ENCODE assay signal across 34 cellular contexts in genomic region chr3:70150599-70150998, GRCh38.
"Had no signal": no experiment of that assay in that cellular context is flagged by ENCODE, and none has a peak within 500 bp of the region (broad histone marks: within the 10 kb centered on the region; RNA-seq: fewer than 3 reads in every experiment).

No MANE protein-coding gene starts in this region.

- H3K27ac ChIP-seq: cardiac muscle cell, VCaP had no signal

- H3K36me3 ChIP-seq: ascending aorta, cardiac muscle cell had no signal

- H3K27me3 Mint-ChIP-seq: activated CD4-positive, alpha-beta memory T cell treated with anti-CD3 and anti-CD28 coated beads for 36 hours; activated CD4-positive, alpha-beta T cell treated with anti-CD3 and anti-CD28 coated beads, Interleukin-2, amount 10 ng/mL, durations not matched to agents 24 days and 14 days; activated CD8-positive, alpha-beta T cell treated with anti-CD3 and anti-CD28 coated beads for 36 hours; activated naive CD4-positive, alpha-beta T cell treated with anti-CD3 and anti-CD28 coated beads, Interleukin-2, amount 10 ng/mL, durations not matched to agents 7 days and 5 days; central memory CD8-positive, alpha-beta T cell; T-helper 17 cell had no signal

- H3K27me3 ChIP-seq: ascending aorta, cardiac muscle cell had no signal

- DNase-seq: activated B cell treated with CpG ODN at 0.5 μM for 24 hours; activated CD4-positive, alpha-beta memory T cell treated with anti-CD3 and anti-CD28 coated beads for 36 hours; activated CD4-positive, alpha-beta T cell treated with anti-CD3 and anti-CD28 coated beads for 4 hours; activated CD4-positive, alpha-beta T cell treated with anti-CD3 and anti-CD28 coated beads, Interleukin-2, amount 10 ng/mL, durations not matched to agents 24 days and 14 days; activated CD4-positive, alpha-beta T cell treated with anti-CD3 and anti-CD28 coated beads, Interleukin-2, amount 50 U/mL, for 1 hour; activated CD4-positive, alpha-beta T cell treated with anti-CD3 and anti-CD28 coated beads, Interleukin-2, amount 50 U/mL, for 4 hours; activated CD4-positive, CD25-positive, alpha-beta regulatory T cell treated with anti-CD3 and anti-CD28 coated beads, Interleukin-2, amount 50 U/mL, for 72 hours; activated CD8-positive, alpha-beta memory T cell treated with anti-CD3 and anti-CD28 coated beads, Interleukin-2, amount 50 U/mL, for 4 hours; activated CD8-positive, alpha-beta T cell treated with anti-CD3 and anti-CD28 coated beads for 36 hours; activated effector memory CD4-positive, alpha-beta T cell treated with Interleukin-2 at 50 U/mL for 16 hours; activated gamma-delta T cell; activated naive CD4-positive, alpha-beta T cell treated with anti-CD3 and anti-CD28 coated beads, Interleukin-2, amount 10 ng/mL, durations not matched to agents 7 days and 5 days; activated naive CD4-positive, alpha-beta T cell treated with Interleukin-2 at 50 U/mL for 16 hours; activated naive CD8-positive, alpha-beta T cell treated with anti-CD3 and anti-CD28 coated beads, Interleukin-2, amount 10 ng/mL, durations not matched to agents 7 days and 5 days; activated naive CD8-positive, alpha-beta T cell treated with anti-CD3 and anti-CD28 coated beads, Interleukin-2, amount 50 U/mL, for 24 hours; activated T-cell treated with anti-CD3 and anti-CD28 coated beads for 4 hours; activated T-cell treated with anti-CD3 and anti-CD28 coated beads, Interleukin-2, amount 50 U/mL, for 1 hour; activated T-cell treated with anti-CD3 and anti-CD28 coated beads, Interleukin-2, amount 50 U/mL, for 4 hours; activated T-cell treated with anti-CD3 and anti-CD28 coated beads, Interleukin-2, amount 50 U/mL, for 72 hours; amygdala; anterior cingulate cortex; caudate nucleus; cerebellar nuclear complex; T-helper 17 cell; T-helper 9 cell had no signal

- H3K4me3 ChIP-seq: ascending aorta, cardiac muscle cell had no signal

- H3K9me3 ChIP-seq: ascending aorta had no signal

- H3K4me3 Mint-ChIP-seq: activated B cell treated with CpG ODN at 0.5 μM for 24 hours; activated CD4-positive, alpha-beta memory T cell treated with anti-CD3 and anti-CD28 coated beads for 36 hours; activated CD4-positive, alpha-beta T cell treated with anti-CD3 and anti-CD28 coated beads, Interleukin-2, amount 10 ng/mL, durations not matched to agents 24 days and 14 days; activated CD8-positive, alpha-beta T cell treated with anti-CD3 and anti-CD28 coated beads for 36 hours; activated naive CD4-positive, alpha-beta T cell treated with anti-CD3 and anti-CD28 coated beads, Interleukin-2, amount 10 ng/mL, durations not matched to agents 7 days and 5 days; activated naive CD4-positive, alpha-beta T cell treated with anti-CD3 and anti-CD28 coated beads, Interleukin-2, amount 50 U/mL, for 24 hours; activated naive CD8-positive, alpha-beta T cell; activated naive CD8-positive, alpha-beta T cell treated with anti-CD3 and anti-CD28 coated beads, Interleukin-2, amount 10 ng/mL, durations not matched to agents 7 days and 5 days; activated naive CD8-positive, alpha-beta T cell treated with anti-CD3 and anti-CD28 coated beads, Interleukin-2, amount 50 U/mL, for 24 hours; activated T-cell treated with anti-CD3 and anti-CD28 coated beads, Interleukin-2, amount 50 U/mL, for 4 hours; activated T-cell treated with anti-CD3 and anti-CD28 coated beads, Interleukin-2, amount 50 U/mL, for 72 hours; activated T-helper 1 cell treated with anti-CD3 and anti-CD28 coated beads, Interleukin-12 subunit alpha, Interleukin-12 subunit beta, Interleukin-2, Interleukin-4 antibody, amounts not matched to agents 30 ng/mL and 10 ng/mL and 1 ng/mL, durations not matched to agents 14 hours and 24 hours and 36 hours; activated T-helper 17 cell treated with anti-CD3 and anti-CD28 coated beads, Interleukin-2, amount 50 U/mL, for 72 hours; central memory CD8-positive, alpha-beta T cell; T-helper 17 cell had no signal

- H3K9me3 Mint-ChIP-seq: activated B cell treated with CpG ODN at 0.5 μM for 24 hours; activated CD4-positive, alpha-beta memory T cell treated with anti-CD3 and anti-CD28 coated beads for 36 hours; activated CD4-positive, alpha-beta T cell treated with anti-CD3 and anti-CD28 coated beads, Interleukin-2, amount 10 ng/mL, durations not matched to agents 24 days and 14 days; activated CD8-positive, alpha-beta T cell treated with anti-CD3 and anti-CD28 coated beads for 36 hours; activated naive CD4-positive, alpha-beta T cell treated with anti-CD3 and anti-CD28 coated beads, Interleukin-2, amount 10 ng/mL, durations not matched to agents 7 days and 5 days; activated naive CD8-positive, alpha-beta T cell treated with anti-CD3 and anti-CD28 coated beads, Interleukin-2, amount 10 ng/mL, durations not matched to agents 7 days and 5 days; activated naive CD8-positive, alpha-beta T cell treated with anti-CD3 and anti-CD28 coated beads, Interleukin-2, amount 50 U/mL, for 24 hours; activated T-cell treated with anti-CD3 and anti-CD28 coated beads, Interleukin-2, amount 50 U/mL, for 4 hours; activated T-helper 1 cell treated with anti-CD3 and anti-CD28 coated beads, Interleukin-12 subunit alpha, Interleukin-12 subunit beta, Interleukin-2, Interleukin-4 antibody, amounts not matched to agents 30 ng/mL and 10 ng/mL and 1 ng/mL, durations not matched to agents 14 hours and 24 hours and 36 hours; activated T-helper 17 cell treated with anti-CD3 and anti-CD28 coated beads, Interleukin-2, amount 50 U/mL, for 72 hours had no signal

- H3K27ac Mint-ChIP-seq: activated B cell treated with CpG ODN at 0.5 μM for 24 hours; activated CD4-positive, alpha-beta memory T cell treated with anti-CD3 and anti-CD28 coated beads for 36 hours; activated CD4-positive, alpha-beta T cell treated with anti-CD3 and anti-CD28 coated beads, Interleukin-2, amount 10 ng/mL, durations not matched to agents 24 days and 14 days; activated CD8-positive, alpha-beta T cell treated with anti-CD3 and anti-CD28 coated beads for 36 hours; activated naive CD4-positive, alpha-beta T cell treated with anti-CD3 and anti-CD28 coated beads, Interleukin-2, amount 10 ng/mL, durations not matched to agents 7 days and 5 days; activated naive CD4-positive, alpha-beta T cell treated with anti-CD3 and anti-CD28 coated beads, Interleukin-2, amount 50 U/mL, for 24 hours; activated naive CD8-positive, alpha-beta T cell; activated naive CD8-positive, alpha-beta T cell treated with anti-CD3 and anti-CD28 coated beads, Interleukin-2, amount 10 ng/mL, durations not matched to agents 7 days and 5 days; activated naive CD8-positive, alpha-beta T cell treated with anti-CD3 and anti-CD28 coated beads, Interleukin-2, amount 50 U/mL, for 24 hours; activated T-cell treated with anti-CD3 and anti-CD28 coated beads, Interleukin-2, amount 50 U/mL, for 72 hours; activated T-helper 1 cell treated with anti-CD3 and anti-CD28 coated beads, Interleukin-12 subunit alpha, Interleukin-12 subunit beta, Interleukin-2, Interleukin-4 antibody, amounts not matched to agents 30 ng/mL and 10 ng/mL and 1 ng/mL, durations not matched to agents 14 hours and 24 hours and 36 hours; activated T-helper 17 cell treated with anti-CD3 and anti-CD28 coated beads, Interleukin-2, amount 50 U/mL, for 72 hours; brain; T-helper 17 cell had no signal

- H3K4me1 ChIP-seq: ascending aorta had no signal

- H3K36me3 Mint-ChIP-seq: activated CD4-positive, alpha-beta memory T cell treated with anti-CD3 and anti-CD28 coated beads for 36 hours; activated naive CD4-positive, alpha-beta T cell treated with anti-CD3 and anti-CD28 coated beads, Interleukin-2, amount 10 ng/mL, durations not matched to agents 7 days and 5 days; activated naive CD4-positive, alpha-beta T cell treated with anti-CD3 and anti-CD28 coated beads, Interleukin-2, amount 50 U/mL, for 24 hours; activated naive CD8-positive, alpha-beta T cell; activated naive CD8-positive, alpha-beta T cell treated with anti-CD3 and anti-CD28 coated beads, Interleukin-2, amount 10 ng/mL, durations not matched to agents 7 days and 5 days; brain had no signal

- H3K4me1 Mint-ChIP-seq: activated B cell treated with CpG ODN at 0.5 μM for 24 hours; activated CD4-positive, alpha-beta T cell treated with anti-CD3 and anti-CD28 coated beads, Interleukin-2, amount 10 ng/mL, durations not matched to agents 24 days and 14 days; activated naive CD4-positive, alpha-beta T cell treated with anti-CD3 and anti-CD28 coated beads, Interleukin-2, amount 10 ng/mL, durations not matched to agents 7 days and 5 days; activated naive CD4-positive, alpha-beta T cell treated with anti-CD3 and anti-CD28 coated beads, Interleukin-2, amount 50 U/mL, for 24 hours; activated naive CD8-positive, alpha-beta T cell treated with anti-CD3 and anti-CD28 coated beads, Interleukin-2, amount 10 ng/mL, durations not matched to agents 7 days and 5 days; activated naive CD8-positive, alpha-beta T cell treated with anti-CD3 and anti-CD28 coated beads, Interleukin-2, amount 50 U/mL, for 24 hours; activated T-helper 17 cell treated with anti-CD3 and anti-CD28 coated beads, Interleukin-2, amount 50 U/mL, for 72 hours; central memory CD8-positive, alpha-beta T cell; T-helper 17 cell had no signal
